In the genomic region with DNA sequence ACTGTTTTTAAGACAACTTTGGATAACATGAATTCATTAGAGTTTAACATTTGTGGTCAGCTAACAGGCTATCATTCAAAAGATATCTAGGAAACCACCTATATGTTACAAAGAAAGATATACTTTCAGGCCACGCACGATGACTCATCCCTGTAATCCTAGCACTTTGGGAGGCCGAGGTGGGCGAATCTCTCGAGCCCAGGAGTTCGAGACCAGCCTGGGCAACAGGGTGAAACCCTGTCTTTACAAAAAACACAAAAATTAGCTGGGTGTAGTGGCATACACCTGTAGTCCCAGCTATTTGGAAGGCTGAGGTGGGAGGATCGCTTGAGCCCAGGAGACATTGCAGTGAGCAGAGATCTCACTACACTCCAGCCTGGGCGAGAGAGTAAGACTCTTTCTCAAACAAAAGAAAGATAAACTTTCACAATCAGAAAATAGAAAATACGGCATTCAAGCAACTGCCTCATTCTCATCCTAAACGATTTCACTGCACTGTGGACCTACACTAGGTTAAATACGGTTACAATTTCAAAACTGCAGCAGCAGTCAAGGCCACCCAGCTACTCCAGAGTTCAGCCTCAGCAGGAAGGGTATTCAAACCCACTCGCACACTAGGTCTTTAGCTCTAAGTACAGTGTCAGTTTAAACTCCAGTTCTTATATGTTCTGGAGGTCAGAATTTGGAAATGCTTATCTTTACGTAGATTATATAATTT, we compare ENCODE assay signal across 1 cellular context.
TF ChIP-seq lines count a peak whose summit lies in the region.

No MANE protein-coding gene starts in this region.

TF ChIP-seq in K562, 482 proteins besides CTCF, POLR2A, EP300 and RAD21 (continued from another document and continues in another):
- TF ChIP-seq, protein P1, sequence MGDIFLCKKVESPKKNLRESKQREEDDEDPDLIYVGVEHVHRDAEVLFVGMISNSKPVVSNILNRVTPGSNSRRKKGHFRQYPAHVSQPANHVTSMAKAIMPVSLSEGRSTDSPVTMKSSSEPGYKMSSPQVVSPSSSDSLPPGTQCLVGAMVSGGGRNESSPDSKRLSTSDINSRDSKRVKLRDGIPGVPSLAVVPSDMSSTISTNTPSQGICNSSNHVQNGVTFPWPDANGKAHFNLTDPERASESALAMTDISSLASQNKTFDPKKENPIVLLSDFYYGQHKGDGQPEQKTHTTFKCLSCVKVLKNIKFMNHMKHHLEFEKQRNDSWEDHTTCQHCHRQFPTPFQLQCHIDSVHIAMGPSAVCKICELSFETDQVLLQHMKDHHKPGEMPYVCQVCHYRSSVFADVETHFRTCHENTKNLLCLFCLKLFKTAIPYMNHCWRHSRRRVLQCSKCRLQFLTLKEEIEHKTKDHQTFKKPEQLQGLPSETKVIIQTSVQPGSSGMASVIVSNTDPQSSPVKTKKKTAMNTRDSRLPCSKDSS (IDR thresholded peaks at IDR 0.05; ENCODE audit: low read depth, partially characterized antibody): no peak
- TF ChIP-seq SAP30 (IDR thresholded peaks at IDR 0.05; ENCODE audit: borderline replicate concordance, insufficient read depth, low read depth, low read length, poor library complexity, severe bottlenecking): no peak
- no peak for TF ChIP-seq RBBP5 (IDR thresholded peaks at IDR 0.05; ENCODE audit: borderline replicate concordance, insufficient read depth, low read length, poor library complexity, severe bottlenecking)
- no peak for TF ChIP-seq RERE (CRISPR knock-in tag; IDR thresholded peaks at IDR 0.05; ENCODE audit: borderline replicate concordance)
- TF ChIP-seq SMAD2 (IDR thresholded peaks at IDR 0.05; ENCODE audit: low read depth, low read length): no peak
- TF ChIP-seq CREB1 (IDR thresholded peaks at IDR 0.05): peak; percentile 14; the same call in 1 of the 2 replicates
- TF ChIP-seq CREB1 (CRISPR knock-in tag; IDR thresholded peaks at IDR 0.05): no peak
- TF ChIP-seq TFE3 (CRISPR knock-in tag; IDR thresholded peaks at IDR 0.05): no peak
- TF ChIP-seq GTF2A2 (tag; IDR thresholded peaks at IDR 0.05): no peak
- 0 out of 2 replicates have a peak, but pooled peaks have one; percentile 21 for TF ChIP-seq BCOR (IDR thresholded peaks at IDR 0.05)
- no peak for TF ChIP-seq ZNF3 (CRISPR knock-in tag; IDR thresholded peaks at IDR 0.05)
- TF ChIP-seq RNF219 (CRISPR knock-in tag; IDR thresholded peaks at IDR 0.05): no peak
- TF ChIP-seq PKNOX1 (IDR thresholded peaks at IDR 0.05): peak; percentile 62
- TF ChIP-seq ERF (CRISPR knock-in tag; IDR thresholded peaks at IDR 0.05): no peak
- no peak for TF ChIP-seq ZNF232 (CRISPR knock-in tag; IDR thresholded peaks at IDR 0.05)
- TF ChIP-seq TAF9B (IDR thresholded peaks at IDR 0.05; ENCODE audit: partially characterized antibody): no peak
- TF ChIP-seq TAF7 (tag; IDR thresholded peaks at IDR 0.05): no peak
- TF ChIP-seq CAMTA2 (CRISPR knock-in tag; conservative IDR thresholded peaks at IDR 0.05): no peak
- TF ChIP-seq HCFC1 (IDR thresholded peaks at IDR 0.05; ENCODE audit: low read depth, low read length): no peak
- peak; percentile 56 for TF ChIP-seq JUNB (CRISPR knock-in tag; conservative IDR thresholded peaks at IDR 0.05)
- TF ChIP-seq, protein P2, sequence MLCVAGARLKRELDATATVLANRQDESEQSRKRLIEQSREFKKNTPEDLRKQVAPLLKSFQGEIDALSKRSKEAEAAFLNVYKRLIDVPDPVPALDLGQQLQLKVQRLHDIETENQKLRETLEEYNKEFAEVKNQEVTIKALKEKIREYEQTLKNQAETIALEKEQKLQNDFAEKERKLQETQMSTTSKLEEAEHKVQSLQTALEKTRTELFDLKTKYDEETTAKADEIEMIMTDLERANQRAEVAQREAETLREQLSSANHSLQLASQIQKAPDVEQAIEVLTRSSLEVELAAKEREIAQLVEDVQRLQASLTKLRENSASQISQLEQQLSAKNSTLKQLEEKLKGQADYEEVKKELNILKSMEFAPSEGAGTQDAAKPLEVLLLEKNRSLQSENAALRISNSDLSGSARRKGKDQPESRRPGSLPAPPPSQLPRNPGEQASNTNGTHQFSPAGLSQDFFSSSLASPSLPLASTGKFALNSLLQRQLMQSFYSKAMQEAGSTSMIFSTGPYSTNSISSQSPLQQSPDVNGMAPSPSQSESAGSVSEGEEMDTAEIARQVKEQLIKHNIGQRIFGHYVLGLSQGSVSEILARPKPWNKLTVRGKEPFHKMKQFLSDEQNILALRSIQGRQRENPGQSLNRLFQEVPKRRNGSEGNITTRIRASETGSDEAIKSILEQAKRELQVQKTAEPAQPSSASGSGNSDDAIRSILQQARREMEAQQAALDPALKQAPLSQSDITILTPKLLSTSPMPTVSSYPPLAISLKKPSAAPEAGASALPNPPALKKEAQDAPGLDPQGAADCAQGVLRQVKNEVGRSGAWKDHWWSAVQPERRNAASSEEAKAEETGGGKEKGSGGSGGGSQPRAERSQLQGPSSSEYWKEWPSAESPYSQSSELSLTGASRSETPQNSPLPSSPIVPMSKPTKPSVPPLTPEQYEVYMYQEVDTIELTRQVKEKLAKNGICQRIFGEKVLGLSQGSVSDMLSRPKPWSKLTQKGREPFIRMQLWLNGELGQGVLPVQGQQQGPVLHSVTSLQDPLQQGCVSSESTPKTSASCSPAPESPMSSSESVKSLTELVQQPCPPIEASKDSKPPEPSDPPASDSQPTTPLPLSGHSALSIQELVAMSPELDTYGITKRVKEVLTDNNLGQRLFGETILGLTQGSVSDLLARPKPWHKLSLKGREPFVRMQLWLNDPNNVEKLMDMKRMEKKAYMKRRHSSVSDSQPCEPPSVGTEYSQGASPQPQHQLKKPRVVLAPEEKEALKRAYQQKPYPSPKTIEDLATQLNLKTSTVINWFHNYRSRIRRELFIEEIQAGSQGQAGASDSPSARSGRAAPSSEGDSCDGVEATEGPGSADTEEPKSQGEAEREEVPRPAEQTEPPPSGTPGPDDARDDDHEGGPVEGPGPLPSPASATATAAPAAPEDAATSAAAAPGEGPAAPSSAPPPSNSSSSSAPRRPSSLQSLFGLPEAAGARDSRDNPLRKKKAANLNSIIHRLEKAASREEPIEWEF (CRISPR knock-in tag; IDR thresholded peaks at IDR 0.05): no peak
- TF ChIP-seq CREB3L1 (IDR thresholded peaks at IDR 0.05; ENCODE audit: borderline replicate concordance, low read depth): no peak
- no peak for TF ChIP-seq GTF2B (IDR thresholded peaks at IDR 0.05; ENCODE audit: extremely low read depth, insufficient read length)
- peak; percentile 97 for TF ChIP-seq ATF3 (IDR thresholded peaks at IDR 0.05)
- 0 out of 2 replicates have a peak, but pooled peaks have one; percentile 36 for TF ChIP-seq ATF3 (CRISPR knock-in tag; conservative IDR thresholded peaks at IDR 0.05)
- no peak for TF ChIP-seq KLF6 (CRISPR knock-in tag; IDR thresholded peaks at IDR 0.05; ENCODE audit: borderline replicate concordance)
- TF ChIP-seq ZNF668 (CRISPR knock-in tag; IDR thresholded peaks at IDR 0.05): no peak
- peak in 1 of 2 experiments; percentile 56; a peak in 1 of 3 replicates for TF ChIP-seq CBX3 (IDR thresholded peaks at IDR 0.05; ENCODE audit: borderline replicate concordance in 1 of 2, low read length in 2 of 2)
- TF ChIP-seq EP400 (IDR thresholded peaks at IDR 0.05): no peak; the same call in 1 of the 2 replicates
- TF ChIP-seq RFX5 (IDR thresholded peaks at IDR 0.05; ENCODE audit: low read depth, low read length): no peak
- no peak for TF ChIP-seq POLR2B (IDR thresholded peaks at IDR 0.05; ENCODE audit: low read depth, partially characterized antibody)
- no peak for TF ChIP-seq RBM39 (optimal IDR thresholded peaks at IDR 0.05; ENCODE audit: low read depth, low read length)
